In the genomic region with DNA sequence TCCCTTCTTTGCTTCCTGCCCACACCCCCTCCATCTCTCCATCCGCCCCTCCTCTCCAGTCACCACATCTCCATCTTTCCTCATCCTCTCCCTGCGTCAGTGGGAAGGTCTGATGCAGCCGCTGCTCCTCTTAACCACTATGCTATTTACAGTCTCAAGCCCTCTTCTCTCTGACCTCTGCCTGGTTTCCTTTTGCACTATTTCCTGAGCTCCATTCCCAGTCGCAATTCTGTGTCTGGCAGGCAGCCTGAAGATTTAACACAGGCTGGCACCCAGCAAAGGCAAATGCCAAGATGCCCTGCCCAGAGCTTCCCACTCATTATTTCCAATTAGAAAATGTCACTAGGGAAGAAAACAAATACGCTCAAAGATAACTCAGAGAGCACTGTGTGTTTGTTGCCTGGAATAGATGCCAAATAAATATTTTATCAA, we compare ENCODE assay signal across 12 cellular contexts.
A peak's percentile ranks its signal among the peaks of the same experiment; 100 is the strongest.
DNase-seq lines count a peak whose midpoint lies in the region; ATAC-seq and TF ChIP-seq lines count a peak whose summit lies in the region.
"Had no signal": no experiment of that assay in that cellular context is flagged by ENCODE, and none has a peak within 500 bp of the region (broad histone marks: within the 10 kb centered on the region; RNA-seq: fewer than 3 reads in every experiment).

No MANE protein-coding gene starts in this region.

- no peaks in the 10 kb centered on the region for H3K27me3 ChIP-seq in gastrocnemius medialis
- H3K27me3 ChIP-seq: vagina had no signal

- no peak overlapping the region for H3K4me3 ChIP-seq in foreskin fibroblast (ENCODE audit: low read depth in 1 of 2, low read length in 2 of 2)
- no peak overlapping the region for H3K4me3 ChIP-seq in gastrocnemius medialis
- H3K4me3 ChIP-seq: vagina had no signal

- H3K4me1 ChIP-seq in gastrocnemius medialis: no peaks in the 10 kb centered on the region

- TF ChIP-seq CTCF in foreskin fibroblast (IDR thresholded peaks at IDR 0.05; ENCODE audit: low read depth, low read length): no peak
- TF ChIP-seq CTCF in gastrocnemius medialis (IDR thresholded peaks at IDR 0.05 in 4 of 5, conservative IDR thresholded peaks at IDR 0.05 in 1 of 5): no peak

- ATAC-seq in sciatic nerve: peak; percentile 91
- no peak for ATAC-seq in HG02870 (IDR thresholded peaks at IDR 0.05; ENCODE audit: unreplicated experiment)
- no peak for ATAC-seq in gastrocnemius medialis
- ATAC-seq in GM18873 (IDR thresholded peaks at IDR 0.05; ENCODE audit: low FRiP score, unreplicated experiment): no peak

- in situ Hi-C loops in gastrocnemius medialis (cut with MboI; ENCODE audit: low sequenced_read_pairs in 4 of 4): no loop called here

- no peaks in the 10 kb centered on the region for H3K9me3 ChIP-seq in gastrocnemius medialis
- H3K9me3 ChIP-seq: vagina had no signal

- no peak for TF ChIP-seq POLR2A in gastrocnemius medialis (IDR thresholded peaks at IDR 0.05)

- no peaks in the 10 kb centered on the region for H3K36me3 ChIP-seq in gastrocnemius medialis
- H3K36me3 ChIP-seq: vagina had no signal

- intact Hi-C loops in sciatic nerve (cut with DNase I) (no loop called here), gastrocnemius medialis (cut with DNase I; ENCODE audit: low total_unique reads) (no loop called here)

- no peak overlapping the region for H3K27ac ChIP-seq in gastrocnemius medialis
- H3K27ac ChIP-seq: vagina had no signal

- DNase-seq in GM03348 (ENCODE audit: low spot score): peak; percentile 54
- DNase-seq in RPMI7951 (ENCODE audit: low read depth): peak; percentile 21
- DNase-seq in foreskin fibroblast: peak; percentile 36 to 48
- DNase-seq in sciatic nerve (ENCODE audit: low spot score): peak; percentile 65
- DNase-seq in gastrocnemius medialis: no peak
- DNase-seq in MV-4-11 (lab: John Stamatoyannopoulos, UW): no peak
- DNase-seq: activated CD4-positive, alpha-beta T cell treated with anti-CD3 and anti-CD28 coated beads for 1 hour; naive B cell; OCI-M1 had no signal

Comparison
In these comparisons a context has a peak if more than half of its experiments do, and no peak if none do; other contexts are left out.
1. DNase-seq: peak in GM03348 (single experiment), RPMI7951 (single experiment), foreskin fibroblast (2 of 2) and sciatic nerve (single experiment); none in gastrocnemius medialis (0 of 2) and MV-4-11 (single experiment).